Comparison of ENCODE assay signal across 9 cellular contexts in the genomic region with DNA sequence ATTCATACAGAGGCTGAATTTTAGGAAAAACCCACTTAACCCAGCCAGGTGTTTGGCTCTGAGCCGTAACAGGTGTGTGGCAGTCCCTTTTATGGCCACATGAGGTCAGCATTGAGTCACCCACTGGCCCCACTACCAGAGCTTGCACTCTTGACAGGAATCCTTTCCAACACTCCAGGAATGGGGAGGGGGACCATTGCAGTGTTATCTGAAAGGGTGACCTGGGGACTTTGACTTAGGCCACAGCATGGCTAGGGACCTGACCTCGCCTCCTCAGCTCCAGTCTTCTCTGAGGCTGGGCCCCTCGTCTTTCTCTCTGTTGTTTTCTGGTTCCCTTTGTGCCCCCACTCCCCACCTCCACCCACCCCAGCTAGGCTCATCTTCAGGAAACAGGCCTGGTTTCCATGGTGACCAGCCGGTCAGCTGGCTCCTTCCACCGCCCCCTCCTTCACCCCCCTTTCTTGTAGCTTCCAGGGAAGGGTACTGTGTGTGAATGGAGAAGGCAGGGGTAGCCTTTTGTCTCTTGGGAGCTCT. TPM values are rescaled to one million over a fixed set of nuclear protein-coding genes. Genes with fewer than 3 reads are reported as not detected.
DNase-seq lines count a peak whose midpoint lies in the region; ATAC-seq, FAIRE-seq and TF ChIP-seq lines count a peak whose summit lies in the region.
"Had no signal": no experiment of that assay in that cellular context is flagged by ENCODE, and none has a peak within 500 bp of the region (broad histone marks: within the 10 kb centered on the region; RNA-seq: fewer than 3 reads in every experiment).

No MANE protein-coding gene starts in this region.

- peak overlapping the region; percentile 99 for H3K27ac Mint-ChIP-seq in T-helper 17 cell

- DNase-seq in DMS153 (lab: John Stamatoyannopoulos, UW), result peak; percentile 34
- DNase-seq in DMS153 treated with DMSO at 0.1 percent for 48 hours (lab: John Stamatoyannopoulos, UW; ENCODE audit: unreplicated experiment), result no peak
- DNase-seq in M059J (ENCODE audit: low read depth), result peak; percentile 54
- peak; percentile 36 to 53 (median 53) for DNase-seq in T-helper 17 cell
- peak; percentile 55 for DNase-seq in bronchial epithelial cell (ENCODE audit: low read depth)
- peak; percentile 60 for DNase-seq in HepG2 (ENCODE audit: low spot score)
- DNase-seq in stomach, result peak; percentile 69

- H4K20me1 ChIP-seq in HepG2 (ENCODE audit: insufficient read depth, low read length), result no peaks in the 10 kb centered on the region

- no peaks in the 10 kb centered on the region for H3K36me3 ChIP-seq in bronchial epithelial cell (ENCODE audit: control insufficient read depth, insufficient read depth, low read length)
- H3K36me3 ChIP-seq in HepG2 (replicated peaks in 1 of 2; ENCODE audit: control insufficient read depth in 1 of 2, insufficient read depth in 2 of 2, low read length in 2 of 2), result no peaks in the 10 kb centered on the region
- H3K36me3 ChIP-seq in stomach, result no peaks in the 10 kb centered on the region

- H3K4me1 ChIP-seq in HepG2 (ENCODE audit: insufficient read depth, low read length) (peaks cover 28% of the 10 kb centered on the region), stomach (peaks cover 28 to 36% (median 33%) of the 10 kb centered on the region in 4 donors)

- H3K4me3 ChIP-seq in bronchial epithelial cell (ENCODE audit: low read depth, low read length) (no peak overlapping the region), HepG2 (replicated peaks in 1 of 3; ENCODE audit: insufficient read depth in 1 of 3, low read depth in 2 of 3, low read length in 3 of 3) (no peak overlapping the region), stomach (no peak overlapping the region)

- TF ChIP-seq EP300 in HepG2 (IDR thresholded peaks at IDR 0.05; ENCODE audit: low read depth in 2 of 2, low read length in 2 of 2) (0 out of 4 replicates have a peak, but pooled peaks of 1 of the 2 experiments have one; percentile 18), HepG2 (CRISPR knock-in tag; IDR thresholded peaks at IDR 0.05; ENCODE audit: borderline replicate concordance) (no peak), stomach (IDR thresholded peaks at IDR 0.05) (no peak)

- peak; percentile 90 for TF ChIP-seq RAD21 in HepG2 (CRISPR knock-in tag; IDR thresholded peaks at IDR 0.05)

- CTCF ChIA-PET in HepG2 (lab: Yijun Ruan, JAX; ENCODE audit: low intra/inter-chr PET ratio, low total read pairs), result interaction anchor here (2.3 to 4.3 kb wide), 2 partner anchors 36 to 70 kb away, joined by 37 to 65 read pairs; no protein-coding TSS in a partner anchor

- H3K79me2 ChIP-seq in HepG2 (ENCODE audit: insufficient read depth, low read length), result peaks cover 12% of the 10 kb centered on the region

- POLR2A ChIA-PET in HepG2 (lab: Yijun Ruan, JAX), result interaction anchor here (1.0 to 2.0 kb wide), 5 partner anchors 11 to 119 kb away, joined by 3 to 10 read pairs (median 7); a partner anchor contains a TSS

- FAIRE-seq in bronchial epithelial cell (lab: Jason Lieb, UNC) (no peak), HepG2 (lab: Jason Lieb, UNC) (peak; percentile 98)
- FAIRE-seq: A204.1 had no signal

- H3K4me3 Mint-ChIP-seq in T-helper 17 cell, result no peak overlapping the region

- ATAC-seq in T-helper 17 cell (no peak), HepG2 (peak; percentile 26), HG03432 (IDR thresholded peaks at IDR 0.05; ENCODE audit: unreplicated experiment) (no peak)

- H3K27me3 Mint-ChIP-seq in T-helper 17 cell, result peaks cover 40% of the 10 kb centered on the region

- intact Hi-C loops in HepG2 (cut with micrococcal nuclease; ENCODE audit: unreplicated experiment) (loop anchor here (1.0 kb wide), 2 partner anchors 36 to 70 kb away; no protein-coding TSS in a partner anchor), stomach (cut with DNase I; ENCODE audit: low total_unique reads) (no loop called here)

- peaks cover 38% of the 10 kb centered on the region for H3K4me1 Mint-ChIP-seq in T-helper 17 cell

- WGBS in HepG2 (ENCODE audit: low lambda C conversion rate), result 10% methylated on average over 5 of the region's 5 CpGs
- 19 to 27% (median 21%) methylated on average over 5 of the region's 5 CpGs for WGBS in stomach, 5 donors

- H3K27ac ChIP-seq in HepG2 (ENCODE audit: extremely low read length, insufficient read depth, low read length) (no peak overlapping the region), stomach (no peak overlapping the region)

- H3K9ac ChIP-seq in HepG2 (ENCODE audit: insufficient read depth, low read depth, low read length), result no peak overlapping the region

- no peak for TF ChIP-seq POLR2A in HepG2 (IDR thresholded peaks at IDR 0.05; ENCODE audit: insufficient read depth in 1 of 2, low read depth in 2 of 2, low read length in 2 of 2)
- no peak for TF ChIP-seq POLR2A in stomach (IDR thresholded peaks at IDR 0.05)

- H3K36me3 Mint-ChIP-seq in T-helper 17 cell (ENCODE audit: low read depth), result peaks cover 6% of the 10 kb centered on the region

- BruUV-seq in HepG2 (replicated peaks; lab: Mats Ljungman, UMichigan), result no TSS peak

- no peaks in the 10 kb centered on the region for H3K9me3 ChIP-seq in T-helper 17 cell (ENCODE audit: control insufficient read depth, low read length, poor library complexity, severe bottlenecking)
- no peaks in the 10 kb centered on the region for H3K9me3 ChIP-seq in HepG2 (ENCODE audit: low read length)
- H3K9me3 ChIP-seq in stomach, result no peaks in the 10 kb centered on the region

- peak; percentile 95 for TF ChIP-seq CTCF in bronchial epithelial cell (IDR thresholded peaks at IDR 0.05; ENCODE audit: insufficient read depth, low read length, severe bottlenecking)
- TF ChIP-seq CTCF in HepG2 (CRISPR knock-in tag; IDR thresholded peaks at IDR 0.05), result peak; percentile 96
- TF ChIP-seq CTCF in stomach (IDR thresholded peaks at IDR 0.05), result peak in 5 of 7 experiments; percentile 71 to 89 (median 88)

- peaks cover 18% of the 10 kb centered on the region for H3K27me3 ChIP-seq in bronchial epithelial cell (ENCODE audit: control insufficient read depth, insufficient read depth, low read length)
- peaks cover 13 to 43% of the 10 kb centered on the region in 2 experiments; a peak in 4 of 5 replicates for H3K27me3 ChIP-seq in HepG2 (ENCODE audit: control insufficient read depth in 1 of 2, insufficient read depth in 2 of 2, low read length in 2 of 2)
- H3K27me3 ChIP-seq in stomach, result peaks cover 4 to 54% (median 41%) of the 10 kb centered on the region in 3 donors

- no peak overlapping the region for H3K4me2 ChIP-seq in HepG2 (ENCODE audit: low read depth, low read length)

- in situ Hi-C loops in HepG2 (cut with HindIII; ENCODE audit: extremely low pct_ligation_motif_present, low pct_unique_long_range_greater_than_20kb), result loop anchor here (5.0 kb wide), 1 partner anchor 44 kb away; a partner anchor contains a TSS

- H2AFZ ChIP-seq in HepG2 (ENCODE audit: low read length), result no peak overlapping the region

RNA-seq across cellular contexts. Expression of a gene that starts 2.1 kb away (rescaled TPM):
- total RNA-seq in M059J (2014; rRNA removed; shearing (Covaris generic)), result 0.05 TPM in 1 of 2 replicates, not detected in the other
- total RNA-seq in T-helper 17 cell (not detected), bronchial epithelial cell (not detected in 2 replicates), HepG2 (2016; rRNA removed; fragmentation: Illumina TruSeq; extraction: Trizol) (not detected in 2 replicates), stomach (under 1 TPM in 2 of 5 donors, not detected in 3; 0.18 to 0.29 TPM)
- not detected in 2 replicates for total RNA-seq in HepG2 (2016; cell fraction: cytosol; rRNA removed; fragmentation: Illumina TruSeq; extraction: Trizol; ENCODE audit: low read depth)
- 0.06 TPM in 1 of 2 replicates, not detected in the other for total RNA-seq in HepG2 (2016; cell fraction: insoluble cytoplasmic fraction; rRNA removed; fragmentation: Illumina TruSeq; extraction: Trizol)
- not detected in 2 replicates for total RNA-seq in HepG2 (2016; cell fraction: membrane; rRNA removed; fragmentation: Illumina TruSeq; extraction: Trizol)
- total RNA-seq in HepG2 (2016; cell fraction: nucleus; rRNA removed; fragmentation: Illumina TruSeq; extraction: Trizol), result not detected in 2 replicates
- polyA plus RNA-seq in HepG2 (2011; rRNA removed) (0.01 TPM in 1 of 2 replicates, not detected in the other), stomach (under 1 TPM in 2 of 3 donors, not detected in 1; 0.12 to 0.28 TPM)
- polyA plus RNA-seq in HepG2 (2011; cell fraction: cytosol; rRNA removed), result 0.01 TPM in 1 of 2 replicates, not detected in the other
- 0.02 TPM in 1 of 2 replicates, not detected in the other for polyA plus RNA-seq in HepG2 (2011; cell fraction: nucleus; rRNA removed)
- polyA plus RNA-seq in HepG2 (2012), result 0.19 TPM in 2 replicates
- not detected in 2 replicates for polyA plus RNA-seq in HepG2 (2016; cell fraction: cytosol; fragmentation: Illumina TruSeq; extraction: Trizol; ENCODE audit: low read depth)
- polyA plus RNA-seq in HepG2 (2016; cell fraction: insoluble cytoplasmic fraction; fragmentation: Illumina TruSeq; extraction: Trizol; ENCODE audit: low read depth), result not detected in 2 replicates
- polyA plus RNA-seq in HepG2 (2016; cell fraction: membrane; fragmentation: Illumina TruSeq; extraction: Trizol; ENCODE audit: low read depth), result not detected in 2 replicates
- not detected in 2 replicates for polyA plus RNA-seq in HepG2 (2016; cell fraction: nucleus; fragmentation: Illumina TruSeq; extraction: Trizol; ENCODE audit: insufficient read depth, low read depth)
- polyA minus RNA-seq in HepG2 (2011; rRNA and poly(A)+ RNA removed; ENCODE audit: low replicate concordance), result not detected in 2 replicates
- not detected in 2 replicates for polyA minus RNA-seq in HepG2 (2011; cell fraction: cytosol; rRNA and poly(A)+ RNA removed)
- not detected in 2 replicates for polyA minus RNA-seq in HepG2 (2011; cell fraction: nucleus; rRNA and poly(A)+ RNA removed)

RNA-seq across cellular contexts. Expression of a gene that starts 2.8 kb away (rescaled TPM):
- total RNA-seq in M059J (2014; rRNA removed; shearing (Covaris generic)), result 48.8 and 51.9 TPM in 2 replicates
- 10 to 100 TPM; 59.2 to 62.8 TPM for total RNA-seq in T-helper 17 cell
- 3.3 and 5.3 TPM in 2 replicates for total RNA-seq in bronchial epithelial cell
- 14.5 and 15.0 TPM in 2 replicates for total RNA-seq in HepG2 (2016; rRNA removed; fragmentation: Illumina TruSeq; extraction: Trizol)
- 5.3 and 5.4 TPM in 2 replicates for total RNA-seq in HepG2 (2016; cell fraction: cytosol; rRNA removed; fragmentation: Illumina TruSeq; extraction: Trizol; ENCODE audit: low read depth)
- 15.7 and 16.3 TPM in 2 replicates for total RNA-seq in HepG2 (2016; cell fraction: insoluble cytoplasmic fraction; rRNA removed; fragmentation: Illumina TruSeq; extraction: Trizol)
- 10.7 and 10.8 TPM in 2 replicates for total RNA-seq in HepG2 (2016; cell fraction: membrane; rRNA removed; fragmentation: Illumina TruSeq; extraction: Trizol)
- 8.5 and 11.8 TPM in 2 replicates for total RNA-seq in HepG2 (2016; cell fraction: nucleus; rRNA removed; fragmentation: Illumina TruSeq; extraction: Trizol)
- 6.7 and 8.5 TPM in 2 replicates for polyA plus RNA-seq in HepG2 (2011; rRNA removed)
- 7.7 and 9.3 TPM in 2 replicates for polyA plus RNA-seq in HepG2 (2011; cell fraction: cytosol; rRNA removed)
- polyA plus RNA-seq in HepG2 (2011; cell fraction: nucleus; rRNA removed), result 11.7 and 15.6 TPM in 2 replicates
- polyA plus RNA-seq in HepG2 (2012), result 7.1 TPM in 2 replicates
- 3.3 and 4.0 TPM in 2 replicates for polyA plus RNA-seq in HepG2 (2016; cell fraction: cytosol; fragmentation: Illumina TruSeq; extraction: Trizol; ENCODE audit: low read depth)
- 14.6 and 14.8 TPM in 2 replicates for polyA plus RNA-seq in HepG2 (2016; cell fraction: insoluble cytoplasmic fraction; fragmentation: Illumina TruSeq; extraction: Trizol; ENCODE audit: low read depth)
- 5.7 and 7.3 TPM in 2 replicates for polyA plus RNA-seq in HepG2 (2016; cell fraction: membrane; fragmentation: Illumina TruSeq; extraction: Trizol; ENCODE audit: low read depth)
- 14.2 and 16.3 TPM in 2 replicates for polyA plus RNA-seq in HepG2 (2016; cell fraction: nucleus; fragmentation: Illumina TruSeq; extraction: Trizol; ENCODE audit: insufficient read depth, low read depth)
- polyA minus RNA-seq in HepG2 (2011; rRNA and poly(A)+ RNA removed; ENCODE audit: low replicate concordance), result 3.3 and 10.9 TPM in 2 replicates
- polyA minus RNA-seq in HepG2 (2011; cell fraction: cytosol; rRNA and poly(A)+ RNA removed), result 4.6 and 6.2 TPM in 2 replicates
- 4.5 and 8.3 TPM in 2 replicates for polyA minus RNA-seq in HepG2 (2011; cell fraction: nucleus; rRNA and poly(A)+ RNA removed)
- total RNA-seq in stomach, result 10 to 100 TPM in 1 of 5 donors, 1 to 10 TPM in 1, under 1 TPM in 1, not detected in 2; 0.89 to 23.5 (median 3.5) TPM
- 10 to 100 TPM in 2 of 3 donors, 1 to 10 TPM in 1; 9.9 to 14.2 (median 10.6) TPM for polyA plus RNA-seq in stomach

RNA-seq across cellular contexts. Expression of a gene that starts 10.8 kb away (rescaled TPM):
- 205 and 215 TPM in 2 replicates for total RNA-seq in M059J (2014; rRNA removed; shearing (Covaris generic))
- total RNA-seq in T-helper 17 cell (10 to 100 TPM; 14.7 to 15.2 TPM), bronchial epithelial cell (50.4 and 52.9 TPM in 2 replicates), HepG2 (2016; rRNA removed; fragmentation: Illumina TruSeq; extraction: Trizol) (34.9 and 61.1 TPM in 2 replicates), stomach (10 to 100 TPM in 4 of 5 donors, 1 to 10 TPM in 1; 1.4 to 60.1 (median 27.0) TPM)
- 21.2 and 24.1 TPM in 2 replicates for total RNA-seq in HepG2 (2016; cell fraction: cytosol; rRNA removed; fragmentation: Illumina TruSeq; extraction: Trizol; ENCODE audit: low read depth)
- 35.1 and 62.8 TPM in 2 replicates for total RNA-seq in HepG2 (2016; cell fraction: insoluble cytoplasmic fraction; rRNA removed; fragmentation: Illumina TruSeq; extraction: Trizol)
- 44.9 and 53.8 TPM in 2 replicates for total RNA-seq in HepG2 (2016; cell fraction: membrane; rRNA removed; fragmentation: Illumina TruSeq; extraction: Trizol)
- total RNA-seq in HepG2 (2016; cell fraction: nucleus; rRNA removed; fragmentation: Illumina TruSeq; extraction: Trizol), result 56.1 and 63.9 TPM in 2 replicates
- polyA plus RNA-seq in HepG2 (2011; rRNA removed) (148 and 168 TPM in 2 replicates), stomach (10 to 100 TPM in 2 of 3 donors, 1 to 10 TPM in 1; 7.3 to 17.2 (median 16.6) TPM)
- 139 and 176 TPM in 2 replicates for polyA plus RNA-seq in HepG2 (2011; cell fraction: cytosol; rRNA removed)
- 99.4 and 112 TPM in 2 replicates for polyA plus RNA-seq in HepG2 (2011; cell fraction: nucleus; rRNA removed)
- polyA plus RNA-seq in HepG2 (2012), result 54.8 and 61.1 TPM in 2 replicates
- 26.8 and 34.1 TPM in 2 replicates for polyA plus RNA-seq in HepG2 (2016; cell fraction: cytosol; fragmentation: Illumina TruSeq; extraction: Trizol; ENCODE audit: low read depth)
- 41.4 and 43.9 TPM in 2 replicates for polyA plus RNA-seq in HepG2 (2016; cell fraction: insoluble cytoplasmic fraction; fragmentation: Illumina TruSeq; extraction: Trizol; ENCODE audit: low read depth)
- polyA plus RNA-seq in HepG2 (2016; cell fraction: membrane; fragmentation: Illumina TruSeq; extraction: Trizol; ENCODE audit: low read depth), result 45.2 and 53.5 TPM in 2 replicates
- 95.9 and 97.5 TPM in 2 replicates for polyA plus RNA-seq in HepG2 (2016; cell fraction: nucleus; fragmentation: Illumina TruSeq; extraction: Trizol; ENCODE audit: insufficient read depth, low read depth)
- polyA minus RNA-seq in HepG2 (2011; rRNA and poly(A)+ RNA removed; ENCODE audit: low replicate concordance), result 148 and 221 TPM in 2 replicates
- polyA minus RNA-seq in HepG2 (2011; cell fraction: cytosol; rRNA and poly(A)+ RNA removed), result 47.0 and 47.4 TPM in 2 replicates
- 26.1 and 26.9 TPM in 2 replicates for polyA minus RNA-seq in HepG2 (2011; cell fraction: nucleus; rRNA and poly(A)+ RNA removed)

RNA-seq across cellular contexts. Expression of a gene that starts 21.3 kb away (rescaled TPM):
- total RNA-seq in M059J (2014; rRNA removed; shearing (Covaris generic)), result 1,284 and 1,407 TPM in 2 replicates
- total RNA-seq in T-helper 17 cell (100 to 1,000 TPM; 454 to 478 TPM), bronchial epithelial cell (200 and 396 TPM in 2 replicates), HepG2 (2016; rRNA removed; fragmentation: Illumina TruSeq; extraction: Trizol) (1,472 and 2,212 TPM in 2 replicates), stomach (100 to 1,000 TPM; 168 to 414 (median 370) TPM)
- total RNA-seq in HepG2 (2016; cell fraction: cytosol; rRNA removed; fragmentation: Illumina TruSeq; extraction: Trizol; ENCODE audit: low read depth), result 123 and 155 TPM in 2 replicates
- 1,508 and 1,964 TPM in 2 replicates for total RNA-seq in HepG2 (2016; cell fraction: insoluble cytoplasmic fraction; rRNA removed; fragmentation: Illumina TruSeq; extraction: Trizol)
- 383 and 490 TPM in 2 replicates for total RNA-seq in HepG2 (2016; cell fraction: membrane; rRNA removed; fragmentation: Illumina TruSeq; extraction: Trizol)
- total RNA-seq in HepG2 (2016; cell fraction: nucleus; rRNA removed; fragmentation: Illumina TruSeq; extraction: Trizol), result 1,014 and 1,081 TPM in 2 replicates
- polyA plus RNA-seq in HepG2 (2011; rRNA removed) (1,076 and 1,325 TPM in 2 replicates), stomach (100 to 1,000 TPM; 267 to 549 (median 348) TPM)
- polyA plus RNA-seq in HepG2 (2011; cell fraction: cytosol; rRNA removed), result 1,072 and 1,224 TPM in 2 replicates
- polyA plus RNA-seq in HepG2 (2011; cell fraction: nucleus; rRNA removed), result 279 and 406 TPM in 2 replicates
- 1,683 and 1,883 TPM in 2 replicates for polyA plus RNA-seq in HepG2 (2012)
- polyA plus RNA-seq in HepG2 (2016; cell fraction: cytosol; fragmentation: Illumina TruSeq; extraction: Trizol; ENCODE audit: low read depth), result 155 and 188 TPM in 2 replicates
- 2,023 and 2,380 TPM in 2 replicates for polyA plus RNA-seq in HepG2 (2016; cell fraction: insoluble cytoplasmic fraction; fragmentation: Illumina TruSeq; extraction: Trizol; ENCODE audit: low read depth)
- polyA plus RNA-seq in HepG2 (2016; cell fraction: membrane; fragmentation: Illumina TruSeq; extraction: Trizol; ENCODE audit: low read depth), result 336 and 456 TPM in 2 replicates
- polyA plus RNA-seq in HepG2 (2016; cell fraction: nucleus; fragmentation: Illumina TruSeq; extraction: Trizol; ENCODE audit: insufficient read depth, low read depth), result 1,245 and 1,272 TPM in 2 replicates
- 1,001 and 1,123 TPM in 2 replicates for polyA minus RNA-seq in HepG2 (2011; rRNA and poly(A)+ RNA removed; ENCODE audit: low replicate concordance)
- polyA minus RNA-seq in HepG2 (2011; cell fraction: cytosol; rRNA and poly(A)+ RNA removed), result 1,091 and 1,101 TPM in 2 replicates
- 271 and 440 TPM in 2 replicates for polyA minus RNA-seq in HepG2 (2011; cell fraction: nucleus; rRNA and poly(A)+ RNA removed)

RNA-seq across cellular contexts. Expression of a gene that starts 44.8 kb away (rescaled TPM):
- 27.4 and 31.1 TPM in 2 replicates for total RNA-seq in M059J (2014; rRNA removed; shearing (Covaris generic))
- 1 to 10 TPM; 1.4 to 3.4 TPM for total RNA-seq in T-helper 17 cell
- 1.2 and 1.8 TPM in 2 replicates for total RNA-seq in bronchial epithelial cell
- 23.1 and 43.2 TPM in 2 replicates for total RNA-seq in HepG2 (2016; rRNA removed; fragmentation: Illumina TruSeq; extraction: Trizol)
- 19.7 and 24.6 TPM in 2 replicates for total RNA-seq in HepG2 (2016; cell fraction: cytosol; rRNA removed; fragmentation: Illumina TruSeq; extraction: Trizol; ENCODE audit: low read depth)
- 22.9 and 41.9 TPM in 2 replicates for total RNA-seq in HepG2 (2016; cell fraction: insoluble cytoplasmic fraction; rRNA removed; fragmentation: Illumina TruSeq; extraction: Trizol)
- 37.5 and 40.9 TPM in 2 replicates for total RNA-seq in HepG2 (2016; cell fraction: membrane; rRNA removed; fragmentation: Illumina TruSeq; extraction: Trizol)
- total RNA-seq in HepG2 (2016; cell fraction: nucleus; rRNA removed; fragmentation: Illumina TruSeq; extraction: Trizol), result 42.6 and 53.1 TPM in 2 replicates
- polyA plus RNA-seq in HepG2 (2011; rRNA removed), result 95.5 and 106 TPM in 2 replicates
- polyA plus RNA-seq in HepG2 (2011; cell fraction: cytosol; rRNA removed), result 92.8 and 113 TPM in 2 replicates
- polyA plus RNA-seq in HepG2 (2011; cell fraction: nucleus; rRNA removed), result 132 and 138 TPM in 2 replicates
- 38.8 and 43.9 TPM in 2 replicates for polyA plus RNA-seq in HepG2 (2012)
- polyA plus RNA-seq in HepG2 (2016; cell fraction: cytosol; fragmentation: Illumina TruSeq; extraction: Trizol; ENCODE audit: low read depth), result 32.1 and 36.6 TPM in 2 replicates
- 35.2 and 35.6 TPM in 2 replicates for polyA plus RNA-seq in HepG2 (2016; cell fraction: insoluble cytoplasmic fraction; fragmentation: Illumina TruSeq; extraction: Trizol; ENCODE audit: low read depth)
- 48.6 and 49.6 TPM in 2 replicates for polyA plus RNA-seq in HepG2 (2016; cell fraction: membrane; fragmentation: Illumina TruSeq; extraction: Trizol; ENCODE audit: low read depth)
- polyA plus RNA-seq in HepG2 (2016; cell fraction: nucleus; fragmentation: Illumina TruSeq; extraction: Trizol; ENCODE audit: insufficient read depth, low read depth), result 82.7 and 90.9 TPM in 2 replicates
- polyA minus RNA-seq in HepG2 (2011; rRNA and poly(A)+ RNA removed; ENCODE audit: low replicate concordance), result 236 and 248 TPM in 2 replicates
- polyA minus RNA-seq in HepG2 (2011; cell fraction: cytosol; rRNA and poly(A)+ RNA removed), result 35.4 and 40.0 TPM in 2 replicates
- 37.0 and 39.3 TPM in 2 replicates for polyA minus RNA-seq in HepG2 (2011; cell fraction: nucleus; rRNA and poly(A)+ RNA removed)
- 100 to 1,000 TPM in 2 of 5 donors, 10 to 100 TPM in 3; 26.4 to 217 (median 77.4) TPM for total RNA-seq in stomach
- 10 to 100 TPM; 22.6 to 33.5 (median 29.0) TPM for polyA plus RNA-seq in stomach
